Comparison of ENCODE assay signal across 8 cellular contexts in genomic region chr2:217899231-217900009, GRCh38.
DNase-seq lines count a peak whose midpoint lies in the region; ATAC-seq, FAIRE-seq and TF ChIP-seq lines count a peak whose summit lies in the region.

No MANE protein-coding gene starts in this region.

- H3K79me1 ChIP-seq in IMR-90 (ENCODE audit: low read depth in 1 of 2, low read length in 2 of 2): peaks cover 44 to 89% of the 10 kb centered on the region in 2 experiments

- in situ Hi-C loops in IMR-90 (cut with MboI; ENCODE audit: low sequenced_read_pairs): loop anchor here (5.0 kb wide), 1 partner anchor 88 kb away; no protein-coding TSS in a partner anchor

- 0 out of 2 replicates have a peak overlapping the region, but pooled peaks have one; percentile 12 for H3K18ac ChIP-seq in IMR-90 (ENCODE audit: low read depth, low read length)

- peak; percentile 65 for TF ChIP-seq RAD21 in IMR-90 (IDR thresholded peaks at IDR 0.05; ENCODE audit: low read length)

- H3K27ac ChIP-seq in 22Rv1 (no peak overlapping the region), IMR-90 (ENCODE audit: insufficient read depth, low read length) (peak overlapping the region; percentile 71)

- H2BK5ac ChIP-seq in IMR-90 (ENCODE audit: low read depth, low read length, poor library complexity, severe bottlenecking): peak overlapping the region; percentile 75

- WGBS in IMR-90 (ENCODE audit: extremely low coverage in 2 of 2, insufficient read length in 1 of 2), 2 experiments: 13% methylated on average over 5 of the region's 11 CpGs; no CpG with 5 or more reads in 1 of the 2 experiments

- H3K4me3 ChIP-seq in IMR-90 (ENCODE audit: insufficient read depth, low read depth, low read length) (no peak overlapping the region), skeletal muscle cell (ENCODE audit: low read depth, low read length) (no peak overlapping the region)

- peak overlapping the region; percentile 75 for H3K14ac ChIP-seq in IMR-90 (replicated peaks; ENCODE audit: low read depth, low read length)

- H4K8ac ChIP-seq in IMR-90 (ENCODE audit: low read depth in 2 of 2, low read length in 2 of 2): peak overlapping the region; percentile 43 to 84; a peak in 3 of 4 replicates

- H3K9ac ChIP-seq in IMR-90 (ENCODE audit: low read depth, low read length): peak overlapping the region; percentile 43

- POLR2A ChIA-PET in IMR-90 (lab: Charles Lee; ENCODE audit: unreplicated experiment): no interaction called here

- FAIRE-seq in GM12891 (lab: Jason Lieb, UNC): peak; percentile 45

- H4K5ac ChIP-seq in IMR-90 (ENCODE audit: low read depth, low read length): no peak overlapping the region

- no peak for TF ChIP-seq POLR2A in GM12891 (IDR thresholded peaks at IDR 0.05; ENCODE audit: low read depth, low read length)
- 0 out of 2 replicates have a peak, but pooled peaks have one; percentile 16 for TF ChIP-seq POLR2A in IMR-90 (IDR thresholded peaks at IDR 0.05; ENCODE audit: low read depth, low read length)

- no peaks in the 10 kb centered on the region for H3K27me3 ChIP-seq in IMR-90 (ENCODE audit: control insufficient read depth, insufficient read depth, low read length)

- peaks cover 33% of the 10 kb centered on the region for H3K9me1 ChIP-seq in IMR-90 (ENCODE audit: insufficient read depth, low read length)

- peak overlapping the region; percentile 54; the same call in 1 of the 2 replicates for H2BK20ac ChIP-seq in IMR-90 (ENCODE audit: low read depth, low read length)

- dilution Hi-C loops in IMR-90 (cut with HindIII; ENCODE audit: low sequenced_read_pairs, unreplicated experiment): no loop called here

- peak overlapping the region; percentile 24; the same call in 1 of the 2 replicates for H3K4me2 ChIP-seq in IMR-90 (ENCODE audit: low read depth, low read length)

- H4K20me1 ChIP-seq in IMR-90 (ENCODE audit: insufficient read depth, low read length): peaks cover 11% of the 10 kb centered on the region

- H3K36me3 ChIP-seq in IMR-90 (ENCODE audit: control insufficient read depth, insufficient read depth, low read length): peaks cover 32% of the 10 kb centered on the region

- peak overlapping the region; percentile 57; the same call in 1 of the 2 replicates for H3K23ac ChIP-seq in IMR-90 (ENCODE audit: low read depth, low read length)

- peak overlapping the region; percentile 47 for H4K91ac ChIP-seq in IMR-90 (ENCODE audit: insufficient read depth, low read depth, low read length)

- peak overlapping the region; percentile 10; the same call in 1 of the 3 replicates for H2BK15ac ChIP-seq in IMR-90 (ENCODE audit: low read depth, low read length)

- CTCF ChIA-PET in IMR-90 (lab: Yijun Ruan, JAX): interaction anchor here (0.9 to 1.3 kb wide), 5 partner anchors 21 to 114 kb away, joined by 3 to 5 read pairs (median 3); no protein-coding TSS in a partner anchor

- ATAC-seq in IMR-90 (ENCODE audit: low read depth) (peak; percentile 79), Right ventricle myocardium inferior (peak; percentile 21)

- peak overlapping the region; percentile 90 for H2AK5ac ChIP-seq in IMR-90 (ENCODE audit: low read depth, low read length)

- peak overlapping the region; percentile 79 for H3K4ac ChIP-seq in IMR-90 (ENCODE audit: low read depth, low read length)

- BruUV-seq in IMR-90 (replicated peaks; lab: Mats Ljungman, UMichigan): no TSS peak

- peak; percentile 81 for TF ChIP-seq CTCF in 22Rv1 (IDR thresholded peaks at IDR 0.05)
- TF ChIP-seq CTCF in IMR-90 (conservative IDR thresholded peaks at IDR 0.05; ENCODE audit: low read depth, low read length): peak; percentile 87

- intact Hi-C loops in IMR-90 (cut with micrococcal nuclease): loop anchor here (2.0 kb wide), 2 partner anchors 67 to 89 kb away; no protein-coding TSS in a partner anchor
- intact Hi-C loops in Right ventricle myocardium inferior (cut with DNase I): loop anchor here (5.0 kb wide), 2 partner anchors 43 to 88 kb away; no protein-coding TSS in a partner anchor

- peak; percentile 53 for DNase-seq in GM12891 (ENCODE audit: insufficient read length, low spot score)
- peak; percentile 91 for DNase-seq in IMR-90
- DNase-seq in UCSD-AML1 (lab: John Stamatoyannopoulos, UW; ENCODE audit: unreplicated experiment): peak; percentile 51
- peak; percentile 81 for DNase-seq in Right ventricle myocardium inferior (ENCODE audit: missing footprints)
- peak; percentile 68 for DNase-seq in skeletal muscle cell (ENCODE audit: low read depth)
- DNase-seq in stimulated activated CD4-positive, alpha-beta T cell treated with anti-CD3 and anti-CD28 coated beads, Interleukin-4, amount 100 ng/mL, for 1 hour: no peak
- DNase-seq in foreskin melanocyte: no peak

- H2AK9ac ChIP-seq in IMR-90 (replicated peaks; ENCODE audit: low read depth, low read length, poor library complexity): peak overlapping the region; percentile 80

- peaks cover 41% of the 10 kb centered on the region for H3K4me1 ChIP-seq in IMR-90 (ENCODE audit: control insufficient read depth, insufficient read depth, low read length)

- no peak overlapping the region; the same call in 1 of the 2 replicates for H3K56ac ChIP-seq in IMR-90 (ENCODE audit: extremely low read depth, insufficient read depth, low read length)

- peak overlapping the region; percentile 61 for H2BK120ac ChIP-seq in IMR-90 (ENCODE audit: low read depth, low read length)

- H3K9me3 ChIP-seq in IMR-90 (ENCODE audit: control insufficient read depth, insufficient read depth, low read length): no peaks in the 10 kb centered on the region

- peak overlapping the region; percentile 3 for H2AFZ ChIP-seq in IMR-90 (replicated peaks; ENCODE audit: low read length, poor library complexity)

TF ChIP-seq in GM12891, 5 proteins besides CTCF, POLR2A, EP300 and RAD21:
- TF ChIP-seq TAF1 (IDR thresholded peaks at IDR 0.05; ENCODE audit: low read depth, low read length) (no peak), SPI1 (IDR thresholded peaks at IDR 0.05; ENCODE audit: low read depth, low read length) (no peak), PAX5 (IDR thresholded peaks at IDR 0.05; ENCODE audit: insufficient read depth, low read length, severe bottlenecking) (no peak), POU2F2 (IDR thresholded peaks at IDR 0.05; ENCODE audit: low read depth, low read length) (no peak), POLR2AphosphoS5 (IDR thresholded peaks at IDR 0.05; ENCODE audit: low read depth, low read length) (no peak)

TF ChIP-seq in IMR-90, 13 proteins besides CTCF, POLR2A, EP300 and RAD21:
- TF ChIP-seq MAZ (IDR thresholded peaks at IDR 0.05; ENCODE audit: borderline replicate concordance, low read depth, low read length): peak; percentile 84; the same call in 1 of the 2 replicates
- TF ChIP-seq MAFK (IDR thresholded peaks at IDR 0.05; ENCODE audit: low read depth, low read length): no peak
- TF ChIP-seq RFX5 (IDR thresholded peaks at IDR 0.05; ENCODE audit: low read depth, low read length): no peak
- no peak for TF ChIP-seq CHD1 (IDR thresholded peaks at IDR 0.05; ENCODE audit: low read depth, low read length)
- no peak for TF ChIP-seq ELK1 (IDR thresholded peaks at IDR 0.05; ENCODE audit: borderline replicate concordance, low read depth, low read length)
- TF ChIP-seq, protein P1, sequence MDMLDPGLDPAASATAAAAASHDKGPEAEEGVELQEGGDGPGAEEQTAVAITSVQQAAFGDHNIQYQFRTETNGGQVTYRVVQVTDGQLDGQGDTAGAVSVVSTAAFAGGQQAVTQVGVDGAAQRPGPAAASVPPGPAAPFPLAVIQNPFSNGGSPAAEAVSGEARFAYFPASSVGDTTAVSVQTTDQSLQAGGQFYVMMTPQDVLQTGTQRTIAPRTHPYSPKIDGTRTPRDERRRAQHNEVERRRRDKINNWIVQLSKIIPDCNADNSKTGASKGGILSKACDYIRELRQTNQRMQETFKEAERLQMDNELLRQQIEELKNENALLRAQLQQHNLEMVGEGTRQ (IDR thresholded peaks at IDR 0.05; ENCODE audit: low read depth, low read length): 0 out of 2 replicates have a peak, but pooled peaks have one; percentile 20
- TF ChIP-seq RCOR1 (IDR thresholded peaks at IDR 0.05; ENCODE audit: insufficient replicate concordance, low read length): peak; percentile 69
- TF ChIP-seq SMC3 (IDR thresholded peaks at IDR 0.05; ENCODE audit: low read depth, low read length): peak; percentile 57
- no peak for TF ChIP-seq CEBPB (IDR thresholded peaks at IDR 0.05; ENCODE audit: low read depth, low read length)
- TF ChIP-seq NFE2L2 (IDR thresholded peaks at IDR 0.05; ENCODE audit: low read depth, low read length): no peak
- no peak for TF ChIP-seq BHLHE40 (IDR thresholded peaks at IDR 0.05; ENCODE audit: low read depth, low read length)
- peak; percentile 83 for TF ChIP-seq FOS (IDR thresholded peaks at IDR 0.05; ENCODE audit: low read depth, low read length)
- TF ChIP-seq MXI1 (IDR thresholded peaks at IDR 0.05; ENCODE audit: borderline replicate concordance, low read depth, low read length): peak; percentile 80; the same call in 1 of the 2 replicates
TF ChIP-seq in IMR-90: peak in this region for 6.

Comparison
In these comparisons a context has a peak if more than half of its experiments do, and no peak if none do; other contexts are left out.
1. DNase-seq: peak in GM12891 (single experiment), IMR-90 (single experiment), UCSD-AML1 (single experiment), Right ventricle myocardium inferior (single experiment) and skeletal muscle cell (single experiment); none in stimulated activated CD4-positive, alpha-beta T cell treated with anti-CD3 and anti-CD28 coated beads, Interleukin-4, amount 100 ng/mL, for 1 hour (single experiment) and foreskin melanocyte (single experiment).